Comparison of ENCODE assay signal across 9 cellular contexts in genomic region chr2:30230479-30230854, GRCh38. TPM values are rescaled to one million over a fixed set of nuclear protein-coding genes. Genes with fewer than 3 reads are reported as not detected.
DNase-seq lines count a peak whose midpoint lies in the region; ATAC-seq, FAIRE-seq and TF ChIP-seq lines count a peak whose summit lies in the region.
"Had no signal": no experiment of that assay in that cellular context is flagged by ENCODE, and none has a peak within 500 bp of the region (broad histone marks: within the 10 kb centered on the region; RNA-seq: fewer than 3 reads in every experiment).

No MANE protein-coding gene starts in this region.

- no peak overlapping the region for H3K9ac ChIP-seq in OCI-LY3 (ENCODE audit: low read length)
- H3K9ac ChIP-seq in mucosa of stomach (ENCODE audit: low read length): peak overlapping the region; percentile 85

- no peak for TF ChIP-seq CTCF in CD14-positive monocyte (IDR thresholded peaks at IDR 0.05)
- no peak for TF ChIP-seq CTCF in OCI-LY3 (IDR thresholded peaks at IDR 0.05; ENCODE audit: low read depth, low read length)

- H3K9me3 ChIP-seq in OCI-LY3 (ENCODE audit: insufficient read depth, low read length) (no peaks in the 10 kb centered on the region), ectodermal cell (ENCODE audit: control insufficient read depth, low read length) (no peaks in the 10 kb centered on the region), mucosa of stomach (ENCODE audit: control insufficient read depth, low read length) (no peaks in the 10 kb centered on the region), aorta (ENCODE audit: control insufficient read depth, low read length) (no peaks in the 10 kb centered on the region)

- H3K27me3 Mint-ChIP-seq in CD14-positive monocyte (ENCODE audit: low read depth in 3 of 3): peaks cover 55 to 68% (median 58%) of the 10 kb centered on the region in 3 donors

- H3K36me3 Mint-ChIP-seq in CD14-positive monocyte: peaks cover 2 to 15% of the 10 kb centered on the region in 2 donors

- peaks cover 35% of the 10 kb centered on the region for H3K4me1 Mint-ChIP-seq in CD14-positive monocyte

- intact Hi-C loops in CD14-positive monocyte (cut with micrococcal nuclease): no loop called here
- intact Hi-C loops in aorta (cut with DNase I): loop anchor here (5.0 to 10.0 kb wide), 7 partner anchors 114 to 462 kb away; no protein-coding TSS in a partner anchor

- H4K20me1 ChIP-seq in OCI-LY3 (ENCODE audit: insufficient read depth, low read length): no peaks in the 10 kb centered on the region; the same call in 1 of the 2 replicates

- no peak overlapping the region for H2AFZ ChIP-seq in OCI-LY3 (ENCODE audit: low read depth, low read length)

- peak overlapping the region; percentile 84 to 93 for H3K4me3 Mint-ChIP-seq in CD14-positive monocyte

- no peaks in the 10 kb centered on the region for H3K79me2 ChIP-seq in OCI-LY3 (ENCODE audit: low read length)

- ATAC-seq in aorta (ENCODE audit: low FRiP score): no peak

- H3K4me1 ChIP-seq in OCI-LY3 (ENCODE audit: low read length): peaks cover 45% of the 10 kb centered on the region
- H3K4me1 ChIP-seq in ectodermal cell (ENCODE audit: control insufficient read depth, insufficient read depth, low read length): peaks cover 7% of the 10 kb centered on the region
- peaks cover 28% of the 10 kb centered on the region for H3K4me1 ChIP-seq in mucosa of stomach (ENCODE audit: control insufficient read depth, insufficient read depth, low read length)
- H3K4me1 ChIP-seq in aorta (ENCODE audit: control insufficient read depth in 1 of 2, insufficient read depth in 2 of 2, low read length in 2 of 2): peaks cover 0 to 3% of the 10 kb centered on the region in 2 donors

- peak overlapping the region in 2 of 7 donors; percentile 45 to 50 for H3K27ac Mint-ChIP-seq in CD14-positive monocyte

- H3K9me3 Mint-ChIP-seq in CD14-positive monocyte: peaks cover 0 to 9% (median 8%) of the 10 kb centered on the region in 7 donors

- no peak for FAIRE-seq in H54 (lab: Jason Lieb, UNC)
- FAIRE-seq: endometrium had no signal

- no peak for TF ChIP-seq POLR2A in H54 (IDR thresholded peaks at IDR 0.05; ENCODE audit: low read depth, low read length)

- H3K36me3 ChIP-seq in OCI-LY3 (replicated peaks; ENCODE audit: low read depth, low read length) (peaks cover 4% of the 10 kb centered on the region), ectodermal cell (ENCODE audit: control insufficient read depth, insufficient read depth, low read length) (no peaks in the 10 kb centered on the region), mucosa of stomach (ENCODE audit: control insufficient read depth, insufficient read depth, low read length) (no peaks in the 10 kb centered on the region), aorta (ENCODE audit: control insufficient read depth in 1 of 2, insufficient read depth in 2 of 2, low read length in 1 of 2) (peaks cover 0 to 3% of the 10 kb centered on the region in 2 donors)

- 6 to 8% methylated on average over 20 of the region's 20 CpGs for WGBS in ectodermal cell, 2 experiments
- 3 to 4% methylated on average over 20 of the region's 20 CpGs for WGBS in aorta, 2 donors

- DNase-seq in CD14-positive monocyte (ENCODE audit: low spot score) (no peak), aorta (peak in 1 of 2 donors; percentile 57), SKM-1 treated with dmso at 0.1 percent for 144 hours (lab: John Stamatoyannopoulos, UW; ENCODE audit: unreplicated experiment) (no peak), NCI-H2107 (lab: John Stamatoyannopoulos, UW) (no peak), H54 (ENCODE audit: insufficient read length, low spot score) (no peak)

- peak overlapping the region; percentile 97 for H3K4me2 ChIP-seq in OCI-LY3 (ENCODE audit: low read length)

- peak overlapping the region; percentile 86 for H3K4me3 ChIP-seq in OCI-LY3 (ENCODE audit: low read length)
- H3K4me3 ChIP-seq in ectodermal cell (ENCODE audit: insufficient read depth, low read depth, low read length): peak overlapping the region; percentile 47
- peak overlapping the region; percentile 64 for H3K4me3 ChIP-seq in mucosa of stomach (ENCODE audit: low read length)
- H3K4me3 ChIP-seq in aorta (ENCODE audit: low read length in 2 of 2): peak overlapping the region; percentile 68 to 91

- H3K27me3 ChIP-seq in OCI-LY3 (ENCODE audit: low read depth, low read length) (peaks cover 55% of the 10 kb centered on the region), ectodermal cell (ENCODE audit: control insufficient read depth, insufficient read depth, low read length, poor library complexity, severe bottlenecking) (peaks cover 53% of the 10 kb centered on the region), mucosa of stomach (ENCODE audit: control insufficient read depth, insufficient read depth, low read length) (peaks cover 39% of the 10 kb centered on the region), aorta (ENCODE audit: control insufficient read depth in 1 of 2, insufficient read depth in 2 of 2, low read length in 1 of 2) (no peaks in the 10 kb centered on the region)

- no peak overlapping the region for H3K27ac ChIP-seq in OCI-LY3 (ENCODE audit: low read length)
- no peak overlapping the region for H3K27ac ChIP-seq in ectodermal cell (ENCODE audit: insufficient read depth, low read depth, low read length, poor library complexity, severe bottlenecking)
- peak overlapping the region; percentile 67 to 92 for H3K27ac ChIP-seq in aorta (ENCODE audit: low read depth in 1 of 2, low read length in 2 of 2)

RNA-seq across cellular contexts. Expression of gene LBH, which starts 0.9 kb away (rescaled TPM):
- under 1 TPM; 0.42 to 0.76 TPM for polyA plus RNA-seq in CD14-positive monocyte
- polyA plus RNA-seq in ectodermal cell (2013, experiment 1 of 4): 2.9 TPM
- 2.6 TPM for polyA plus RNA-seq in ectodermal cell (2013, experiment 2 of 4)
- polyA plus RNA-seq in ectodermal cell (2013, experiment 3 of 4): 5.2 TPM
- polyA plus RNA-seq in ectodermal cell (2013, experiment 4 of 4): 3.2 TPM
- 100 to 1,000 TPM; 105 to 213 TPM for total RNA-seq in aorta
- 10 to 100 TPM; 56.1 to 83.8 TPM for polyA plus RNA-seq in aorta

Comparison
In these comparisons a context has a peak if more than half of its experiments do, and no peak if none do; other contexts are left out.
1. H3K27ac ChIP-seq: peak in aorta (2 of 2); none in OCI-LY3 (single experiment) and ectodermal cell (single experiment).
2. RNA of gene LBH, which starts 0.9 kb away (polyA plus RNA-seq): 56.1 to 83.8 TPM in aorta; 0.42 to 0.76 TPM in CD14-positive monocyte; every median in the first group is over 10 times any median in the second.
3. intact Hi-C loops: an anchor here in aorta (5.0 to 10.0 kb wide); none called in CD14-positive monocyte.
4. Peak in every context shown above with its lines, with median percentiles within 50 percentile points of each other: H3K4me3 ChIP-seq.